ENCODE assay signal across 12 cellular contexts in the genomic region with DNA sequence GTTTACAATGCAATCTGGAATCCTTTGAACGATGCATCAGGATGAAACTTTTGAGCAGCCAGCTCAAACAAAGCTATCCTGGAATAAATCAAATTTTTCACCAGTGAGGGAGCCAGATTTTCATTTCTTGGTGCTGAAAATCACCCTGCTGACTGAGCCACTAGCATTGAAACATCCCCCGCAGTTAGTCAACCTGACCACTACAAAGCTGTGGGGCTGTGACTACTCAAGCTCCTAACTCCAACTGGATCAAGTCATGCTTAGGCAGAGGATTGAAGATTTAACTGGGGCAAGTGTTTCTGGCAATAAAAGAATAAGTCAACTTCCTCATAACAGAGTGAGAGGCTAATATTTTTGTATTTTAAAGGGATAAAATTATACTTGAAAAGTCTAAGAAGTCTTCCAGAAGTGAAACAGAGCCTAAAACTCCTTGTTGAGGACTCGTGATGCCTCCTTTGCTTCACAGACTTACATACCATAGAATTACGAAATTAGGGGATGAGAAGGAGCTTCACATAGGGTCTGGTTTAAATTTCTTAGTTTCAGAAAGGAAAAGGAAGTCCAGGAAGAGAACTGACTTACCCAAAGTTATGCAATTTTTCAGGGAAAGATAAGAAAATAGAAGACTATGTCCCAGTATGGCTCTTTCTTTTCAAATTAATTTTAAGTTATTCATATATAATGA.
DNase-seq lines count a peak whose midpoint lies in the region; ATAC-seq and TF ChIP-seq lines count a peak whose summit lies in the region.
"Had no signal": no experiment of that assay in that cellular context is flagged by ENCODE, and none has a peak within 500 bp of the region (broad histone marks: within the 10 kb centered on the region; RNA-seq: fewer than 3 reads in every experiment).

No MANE protein-coding gene starts in this region.

- ATAC-seq in foreskin keratinocyte (peak; percentile 81), GM21528 (IDR thresholded peaks at IDR 0.05; ENCODE audit: low FRiP score, unreplicated experiment) (no peak), GM21381 (IDR thresholded peaks at IDR 0.05; ENCODE audit: unreplicated experiment) (no peak)
- no peak for ATAC-seq in activated CD8-positive, alpha-beta memory T cell treated with anti-CD3 and anti-CD28 coated beads, Interleukin-2, amount 10 ng/mL, durations not matched to agents 7 days and 5 days
- ATAC-seq: naive thymus-derived CD4-positive, alpha-beta T cell had no signal

- H3K4me3 Mint-ChIP-seq in activated CD8-positive, alpha-beta memory T cell treated with anti-CD3 and anti-CD28 coated beads, Interleukin-2, amount 10 ng/mL, durations not matched to agents 7 days and 5 days = no peak overlapping the region
- H3K4me3 Mint-ChIP-seq: activated CD4-positive, alpha-beta memory T cell treated with anti-CD3 and anti-CD28 coated beads for 36 hours; naive thymus-derived CD4-positive, alpha-beta T cell had no signal

- H3K27me3 Mint-ChIP-seq in activated CD8-positive, alpha-beta memory T cell treated with anti-CD3 and anti-CD28 coated beads, Interleukin-2, amount 10 ng/mL, durations not matched to agents 7 days and 5 days = peaks cover 8% of the 10 kb centered on the region

- H3K9me3 Mint-ChIP-seq in activated CD8-positive, alpha-beta memory T cell treated with anti-CD3 and anti-CD28 coated beads, Interleukin-2, amount 10 ng/mL, durations not matched to agents 7 days and 5 days (ENCODE audit: low read depth) = no peaks in the 10 kb centered on the region
- H3K9me3 Mint-ChIP-seq: activated CD4-positive, alpha-beta memory T cell treated with anti-CD3 and anti-CD28 coated beads for 36 hours; naive thymus-derived CD4-positive, alpha-beta T cell had no signal

- H3K36me3 ChIP-seq in H7 (replicated peaks; ENCODE audit: control insufficient read depth, insufficient read depth, low read length) = no peaks in the 10 kb centered on the region

- no peak for TF ChIP-seq CTCF in AG09309 (IDR thresholded peaks at IDR 0.05; ENCODE audit: control insufficient read depth, insufficient read depth, low read depth, low read length, missing control alignments)
- TF ChIP-seq CTCF in foreskin keratinocyte (conservative IDR thresholded peaks at IDR 0.05) = peak; percentile 12

- no peak overlapping the region for H3K27ac Mint-ChIP-seq in activated CD8-positive, alpha-beta memory T cell treated with anti-CD3 and anti-CD28 coated beads, Interleukin-2, amount 10 ng/mL, durations not matched to agents 7 days and 5 days
- H3K27ac Mint-ChIP-seq: activated CD4-positive, alpha-beta memory T cell treated with anti-CD3 and anti-CD28 coated beads for 36 hours; naive thymus-derived CD4-positive, alpha-beta T cell had no signal

- H3K4me1 Mint-ChIP-seq in activated CD8-positive, alpha-beta memory T cell treated with anti-CD3 and anti-CD28 coated beads, Interleukin-2, amount 10 ng/mL, durations not matched to agents 7 days and 5 days = no peaks in the 10 kb centered on the region
- H3K4me1 Mint-ChIP-seq: naive thymus-derived CD4-positive, alpha-beta T cell had no signal

- peak; percentile 13 for DNase-seq in AG09309 (ENCODE audit: low read depth)
- DNase-seq in H7 = peak; percentile 4
- DNase-seq in RPMI7951 (ENCODE audit: low read depth) = peak; percentile 57
- peak; percentile 6 to 30 for DNase-seq in foreskin keratinocyte
- no peak for DNase-seq in NCI-H748 treated with DMSO at 0.1 percent for 48 hours (lab: John Stamatoyannopoulos, UW)
- DNase-seq in activated CD8-positive, alpha-beta memory T cell treated with anti-CD3 and anti-CD28 coated beads, Interleukin-2, amount 10 ng/mL, durations not matched to agents 7 days and 5 days = no peak
- DNase-seq: activated CD4-positive, alpha-beta memory T cell treated with anti-CD3 and anti-CD28 coated beads for 36 hours; DMS79; naive thymus-derived CD4-positive, alpha-beta T cell; NCI-H1417 had no signal

- H3K36me3 Mint-ChIP-seq in activated CD8-positive, alpha-beta memory T cell treated with anti-CD3 and anti-CD28 coated beads, Interleukin-2, amount 10 ng/mL, durations not matched to agents 7 days and 5 days = no peaks in the 10 kb centered on the region
- H3K36me3 Mint-ChIP-seq: activated CD4-positive, alpha-beta memory T cell treated with anti-CD3 and anti-CD28 coated beads for 36 hours; naive thymus-derived CD4-positive, alpha-beta T cell had no signal

- CTCF ChIA-PET in activated CD8-positive, alpha-beta memory T cell treated with anti-CD3 and anti-CD28 coated beads, Interleukin-2, amount 10 ng/mL, durations not matched to agents 7 days and 5 days (lab: Charles Lee) = no interaction called here

- H3K4me1 ChIP-seq in foreskin keratinocyte = no peaks in the 10 kb centered on the region

- no peak overlapping the region for H3K27ac ChIP-seq in foreskin keratinocyte

- H3K4me3 ChIP-seq in AG09309 (ENCODE audit: control insufficient read depth, low read depth, low read length) = no peak overlapping the region
- no peak overlapping the region for H3K4me3 ChIP-seq in H7 (ENCODE audit: insufficient read depth, low read depth, low read length)

- no peaks in the 10 kb centered on the region for H3K27me3 ChIP-seq in H7 (ENCODE audit: control insufficient read depth, insufficient read depth, low read length)
- H3K27me3 ChIP-seq in foreskin keratinocyte = no peaks in the 10 kb centered on the region

Comparison
In these comparisons a context has a peak if more than half of its experiments do, and no peak if none do; other contexts are left out.
1. DNase-seq: peak in AG09309 (single experiment), H7 (single experiment), RPMI7951 (single experiment) and foreskin keratinocyte (2 of 2); none in NCI-H748 treated with DMSO at 0.1 percent for 48 hours (single experiment) and activated CD8-positive, alpha-beta memory T cell treated with anti-CD3 and anti-CD28 coated beads, Interleukin-2, amount 10 ng/mL, durations not matched to agents 7 days and 5 days (single experiment).